In the genomic region with DNA sequence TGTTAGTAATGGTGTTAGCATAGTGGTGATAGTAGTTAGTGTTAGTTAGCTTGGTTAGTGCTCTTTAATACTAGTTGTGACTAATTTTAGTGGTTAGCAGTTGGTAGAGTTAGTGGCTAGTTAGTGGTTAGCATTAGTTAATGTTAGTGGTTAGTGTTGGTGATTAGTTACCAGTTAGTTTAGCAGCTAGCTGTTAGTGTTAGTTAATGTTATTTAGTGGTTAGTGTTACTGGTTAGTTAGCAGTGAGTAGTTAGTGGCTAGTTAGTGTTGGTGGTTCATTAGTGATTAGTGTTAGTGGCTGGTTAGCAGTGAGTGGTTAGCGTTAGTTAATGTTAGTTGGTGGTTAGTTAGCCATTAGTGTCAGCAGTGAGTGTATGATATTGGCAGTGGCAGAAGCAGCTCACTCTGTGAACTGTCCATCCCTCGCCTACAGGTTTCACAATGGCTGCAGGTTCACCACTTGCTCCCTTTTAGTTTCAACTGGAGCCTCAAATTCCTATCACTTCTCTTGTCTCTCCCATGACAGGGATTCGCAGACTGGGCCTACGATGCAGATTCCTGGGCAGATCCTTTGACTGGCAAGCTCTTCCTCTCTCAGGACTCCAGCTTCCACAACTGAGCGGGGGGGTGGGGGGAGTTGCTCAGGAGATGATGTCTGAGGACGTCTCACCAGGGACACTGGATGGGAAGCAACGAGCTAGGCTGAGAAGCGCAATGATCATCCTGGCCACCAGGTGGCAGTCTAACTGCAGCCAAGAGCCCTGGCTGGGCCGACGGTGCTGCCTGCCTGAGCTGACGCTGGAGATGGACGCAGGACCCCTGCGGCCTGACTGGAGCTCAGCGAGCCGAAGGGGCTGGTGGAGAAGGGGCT, we compare ENCODE assay signal across 8 cellular contexts. TPM values are rescaled to one million over a fixed set of nuclear protein-coding genes. Genes with fewer than 3 reads are reported as not detected.
DNase-seq lines count a peak whose midpoint lies in the region; ATAC-seq and TF ChIP-seq lines count a peak whose summit lies in the region.

No MANE protein-coding gene starts in this region.

- intact Hi-C loops in activated CD8-positive, alpha-beta T cell treated with anti-CD3 and anti-CD28 coated beads for 36 hours (cut with micrococcal nuclease) = loop anchor here (1.0 kb wide), 1 partner anchor 139 kb away; no protein-coding TSS in a partner anchor

- H3K36me3 Mint-ChIP-seq in activated CD8-positive, alpha-beta T cell treated with anti-CD3 and anti-CD28 coated beads for 36 hours (ENCODE audit: low read depth) = no peaks in the 10 kb centered on the region
- no peaks in the 10 kb centered on the region for H3K36me3 Mint-ChIP-seq in effector memory CD8-positive, alpha-beta T cell (ENCODE audit: insufficient read depth)
- H3K36me3 Mint-ChIP-seq in mesothelial cell of epicardium = no peaks in the 10 kb centered on the region

- no peaks in the 10 kb centered on the region for H3K9me3 Mint-ChIP-seq in activated CD8-positive, alpha-beta T cell treated with anti-CD3 and anti-CD28 coated beads for 36 hours
- H3K9me3 Mint-ChIP-seq in effector memory CD8-positive, alpha-beta T cell = no peaks in the 10 kb centered on the region
- no peaks in the 10 kb centered on the region for H3K9me3 Mint-ChIP-seq in mesothelial cell of epicardium

- CTCF ChIA-PET in activated CD8-positive, alpha-beta T cell treated with anti-CD3 and anti-CD28 coated beads for 36 hours (lab: Charles Lee) = interaction anchor here (0.6 to 11.0 kb wide), 49 partner anchors 9 to 460 kb away, joined by 3 to 275 read pairs (median 4); partner anchors contain the start of gene ADCYAP1R1

- no peak overlapping the region for H3K27ac Mint-ChIP-seq in activated CD8-positive, alpha-beta T cell treated with anti-CD3 and anti-CD28 coated beads for 36 hours
- H3K27ac Mint-ChIP-seq in effector memory CD8-positive, alpha-beta T cell = no peak overlapping the region
- H3K27ac Mint-ChIP-seq in mesothelial cell of epicardium = no peak overlapping the region

- POLR2A ChIA-PET in activated CD8-positive, alpha-beta T cell treated with anti-CD3 and anti-CD28 coated beads for 36 hours (lab: Charles Lee) = no interaction called here

- no peaks in the 10 kb centered on the region for H3K4me1 Mint-ChIP-seq in activated CD8-positive, alpha-beta T cell treated with anti-CD3 and anti-CD28 coated beads for 36 hours (ENCODE audit: low read depth)
- H3K4me1 Mint-ChIP-seq in effector memory CD8-positive, alpha-beta T cell (ENCODE audit: low read depth in 2 of 2) = peaks cover 9 to 10% of the 10 kb centered on the region in 2 donors
- peaks cover 4% of the 10 kb centered on the region for H3K4me1 Mint-ChIP-seq in mesothelial cell of epicardium

- H3K27me3 Mint-ChIP-seq in activated CD8-positive, alpha-beta T cell treated with anti-CD3 and anti-CD28 coated beads for 36 hours = peaks cover 39% of the 10 kb centered on the region
- peaks cover 52 to 72% of the 10 kb centered on the region in 2 donors for H3K27me3 Mint-ChIP-seq in effector memory CD8-positive, alpha-beta T cell
- peaks cover 82% of the 10 kb centered on the region for H3K27me3 Mint-ChIP-seq in mesothelial cell of epicardium (ENCODE audit: low read depth)

- peak; percentile 90 for TF ChIP-seq CTCF in activated CD8-positive, alpha-beta T cell treated with anti-CD3 and anti-CD28 coated beads for 36 hours (IDR thresholded peaks at IDR 0.05)
- TF ChIP-seq CTCF in mesothelial cell of epicardium (IDR thresholded peaks at IDR 0.05; ENCODE audit: unreplicated experiment) = peak; percentile 96

- no peak overlapping the region for H3K4me3 Mint-ChIP-seq in activated CD8-positive, alpha-beta T cell treated with anti-CD3 and anti-CD28 coated beads for 36 hours
- peak overlapping the region; percentile 27 to 42 for H3K4me3 Mint-ChIP-seq in effector memory CD8-positive, alpha-beta T cell
- peak overlapping the region; percentile 55 for H3K4me3 Mint-ChIP-seq in mesothelial cell of epicardium

- ATAC-seq in GM19438 (IDR thresholded peaks at IDR 0.05; ENCODE audit: low read depth, unreplicated experiment) = peak; percentile 83
- peak; percentile 89 for ATAC-seq in HG03520 (IDR thresholded peaks at IDR 0.05; ENCODE audit: unreplicated experiment)
- ATAC-seq in activated CD8-positive, alpha-beta T cell treated with anti-CD3 and anti-CD28 coated beads for 36 hours = peak; percentile 95
- ATAC-seq in effector memory CD8-positive, alpha-beta T cell (replicated peaks) = peak; percentile 82

- DNase-seq in COR-L47 (lab: John Stamatoyannopoulos, UW) (peak; percentile 79), NCI-H774 (lab: John Stamatoyannopoulos, UW) (peak; percentile 45), mesothelial cell of epicardium (ENCODE audit: low spot score in 2 of 2, unreplicated experiment in 2 of 2) (peak; percentile 78 to 94)
- peak; percentile 85 for DNase-seq in activated CD8-positive, alpha-beta T cell treated with anti-CD3 and anti-CD28 coated beads for 36 hours
- peak; percentile 53 to 67 (median 65) for DNase-seq in effector memory CD8-positive, alpha-beta T cell
- peak; percentile 47 to 57 for DNase-seq in stimulated activated CD8-positive, alpha-beta memory T cell treated with anti-CD3 and anti-CD28 coated beads, Interleukin-4, amount 100 ng/mL, for 1 hour (ENCODE audit: low read depth in 2 of 2, low spot score in 1 of 2)

RNA-seq across cellular contexts. Expression of gene GHRHR, which starts 19.5 kb away (rescaled TPM):
- not detected for total RNA-seq in activated CD8-positive, alpha-beta T cell treated with anti-CD3 and anti-CD28 coated beads for 36 hours
- 1.6 TPM in 1 of 3 replicates, not detected in the others for total RNA-seq in mesothelial cell of epicardium

Comparison
In these comparisons a context has a peak if more than half of its experiments do, and no peak if none do; other contexts are left out.
1. Peak in every context shown above with its lines: DNase-seq and ATAC-seq.